Comparison of ENCODE assay signal across 17 cellular contexts in the genomic region with DNA sequence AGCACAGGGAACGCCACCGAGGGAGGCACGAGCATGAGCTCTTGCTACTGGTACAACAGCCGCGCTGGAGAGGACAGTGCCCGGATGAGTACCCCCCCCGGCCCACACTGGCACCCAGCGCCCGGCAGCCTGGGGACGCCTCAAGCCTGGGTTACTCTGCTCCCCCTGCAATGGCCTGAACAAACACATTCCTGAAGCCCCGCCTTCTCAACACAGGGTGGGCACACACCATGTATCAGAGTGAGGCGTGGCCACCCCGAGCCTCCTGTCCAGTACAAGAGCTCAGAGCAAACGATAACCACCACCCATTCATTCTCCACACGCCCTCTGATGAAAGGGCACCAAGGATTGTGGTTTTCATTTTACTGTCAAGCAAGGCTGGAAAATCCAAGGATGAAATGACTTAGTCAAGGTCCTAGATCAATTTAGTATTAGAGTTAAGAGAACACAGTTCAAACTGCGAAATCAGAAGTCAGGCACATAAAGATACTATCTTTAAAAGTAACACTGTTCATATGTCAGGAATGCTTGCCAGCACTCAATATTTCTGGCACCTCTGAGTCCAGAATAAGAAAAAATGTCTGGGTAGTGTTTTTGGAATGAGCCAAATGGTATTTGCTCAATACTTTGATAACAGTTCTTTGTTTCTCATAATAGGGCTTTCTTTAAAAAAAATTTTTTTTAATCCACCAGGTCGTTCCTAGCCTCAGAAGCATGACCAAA. TPM values are rescaled to one million over a fixed set of nuclear protein-coding genes. Genes with fewer than 3 reads are reported as not detected.
DNase-seq lines count a peak whose midpoint lies in the region; ATAC-seq and TF ChIP-seq lines count a peak whose summit lies in the region.
"Had no signal": no experiment of that assay in that cellular context is flagged by ENCODE, and none has a peak within 500 bp of the region (broad histone marks: within the 10 kb centered on the region; RNA-seq: fewer than 3 reads in every experiment).

No MANE protein-coding gene starts in this region.

- TF ChIP-seq CTCF in upper lobe of right lung (IDR thresholded peaks at IDR 0.05) (no peak), foreskin keratinocyte (conservative IDR thresholded peaks at IDR 0.05) (no peak)

- H3K4me3 Mint-ChIP-seq in activated naive CD4-positive, alpha-beta T cell treated with anti-CD3 and anti-CD28 coated beads, Interleukin-2, amount 50 U/mL, for 24 hours = peak overlapping the region; percentile 15
- no peak overlapping the region for H3K4me3 Mint-ChIP-seq in stimulated activated memory B cell treated with anti-CD40 and anti-IgM and Interleukin-4, amounts not matched to agents 10 μg/mL and 1 μg/mL and 100 μg/mL, for 72 hours
- H3K4me3 Mint-ChIP-seq: activated B cell treated with CpG ODN at 0.5 μM for 24 hours; activated CD4-positive, alpha-beta memory T cell treated with anti-CD3 and anti-CD28 coated beads for 36 hours had no signal

- H3K9me3 ChIP-seq in SJCRH30 (replicated peaks) (peaks cover 9% of the 10 kb centered on the region), upper lobe of right lung (no peaks in the 10 kb centered on the region)
- H3K9me3 ChIP-seq: BE2C, gastrocnemius medialis, SK-N-SH, upper lobe of left lung had no signal

- peaks cover 32% of the 10 kb centered on the region for H3K4me1 ChIP-seq in SJCRH30
- H3K4me1 ChIP-seq in upper lobe of right lung = peaks cover 19% of the 10 kb centered on the region
- peaks cover 7% of the 10 kb centered on the region for H3K4me1 ChIP-seq in foreskin keratinocyte

- H3K27ac ChIP-seq in SJCRH30 = peak overlapping the region; percentile 48
- H3K27ac ChIP-seq in upper lobe of right lung = no peak overlapping the region
- no peak overlapping the region for H3K27ac ChIP-seq in foreskin keratinocyte
- H3K27ac ChIP-seq: gastrocnemius medialis, upper lobe of left lung had no signal

- H3K36me3 ChIP-seq in SJCRH30 (peaks cover 64% of the 10 kb centered on the region), upper lobe of right lung (peaks cover 47% of the 10 kb centered on the region)

- no peaks in the 10 kb centered on the region for H3K9me3 Mint-ChIP-seq in activated naive CD4-positive, alpha-beta T cell treated with anti-CD3 and anti-CD28 coated beads, Interleukin-2, amount 50 U/mL, for 24 hours
- no peaks in the 10 kb centered on the region for H3K9me3 Mint-ChIP-seq in stimulated activated memory B cell treated with anti-CD40 and anti-IgM and Interleukin-4, amounts not matched to agents 10 μg/mL and 1 μg/mL and 100 μg/mL, for 72 hours
- H3K9me3 Mint-ChIP-seq: activated B cell treated with CpG ODN at 0.5 μM for 24 hours; activated CD4-positive, alpha-beta memory T cell treated with anti-CD3 and anti-CD28 coated beads for 36 hours had no signal

- no peak for DNase-seq in activated naive CD4-positive, alpha-beta T cell (lab: John Stamatoyannopoulos, UW)
- DNase-seq in SJCRH30 (peak; percentile 59 to 74), islet precursor cell (peak; percentile 47), upper lobe of right lung (no peak), NCI-H1092 treated with DMSO at 0.1 percent for 48 hours (lab: John Stamatoyannopoulos, UW) (no peak), foreskin keratinocyte (no peak)
- DNase-seq: activated B cell treated with CpG ODN at 0.5 μM for 24 hours; activated CD4-positive, alpha-beta memory T cell treated with anti-CD3 and anti-CD28 coated beads for 36 hours; amygdala; BE2C; gastrocnemius medialis; NCI-H1694; NCI-H226; SK-N-SH had no signal

- peaks cover 33% of the 10 kb centered on the region for H3K4me1 Mint-ChIP-seq in activated naive CD4-positive, alpha-beta T cell treated with anti-CD3 and anti-CD28 coated beads, Interleukin-2, amount 50 U/mL, for 24 hours
- H3K4me1 Mint-ChIP-seq in stimulated activated memory B cell treated with anti-CD40 and anti-IgM and Interleukin-4, amounts not matched to agents 10 μg/mL and 1 μg/mL and 100 μg/mL, for 72 hours = peaks cover 6% of the 10 kb centered on the region

- H3K36me3 Mint-ChIP-seq in activated naive CD4-positive, alpha-beta T cell treated with anti-CD3 and anti-CD28 coated beads, Interleukin-2, amount 50 U/mL, for 24 hours = peaks cover 17% of the 10 kb centered on the region
- peaks cover 51% of the 10 kb centered on the region for H3K36me3 Mint-ChIP-seq in stimulated activated memory B cell treated with anti-CD40 and anti-IgM and Interleukin-4, amounts not matched to agents 10 μg/mL and 1 μg/mL and 100 μg/mL, for 72 hours

- no peaks in the 10 kb centered on the region for H3K27me3 ChIP-seq in SJCRH30
- no peaks in the 10 kb centered on the region for H3K27me3 ChIP-seq in upper lobe of right lung
- H3K27me3 ChIP-seq in foreskin keratinocyte = no peaks in the 10 kb centered on the region
- H3K27me3 ChIP-seq: BE2C, gastrocnemius medialis, upper lobe of left lung had no signal

- ATAC-seq in upper lobe of right lung (peak; percentile 24), foreskin keratinocyte (no peak)
- no peak for ATAC-seq in stimulated activated memory B cell treated with anti-CD40 and anti-IgM and Interleukin-4, amounts not matched to agents 10 μg/mL and 1 μg/mL and 100 μg/mL, for 72 hours
- ATAC-seq: gastrocnemius medialis had no signal

- intact Hi-C loops in upper lobe of right lung (cut with DNase I) = no loop called here

- H3K27ac Mint-ChIP-seq in activated naive CD4-positive, alpha-beta T cell treated with anti-CD3 and anti-CD28 coated beads, Interleukin-2, amount 50 U/mL, for 24 hours = no peak overlapping the region
- no peak overlapping the region for H3K27ac Mint-ChIP-seq in stimulated activated memory B cell treated with anti-CD40 and anti-IgM and Interleukin-4, amounts not matched to agents 10 μg/mL and 1 μg/mL and 100 μg/mL, for 72 hours
- H3K27ac Mint-ChIP-seq: activated B cell treated with CpG ODN at 0.5 μM for 24 hours; activated CD4-positive, alpha-beta memory T cell treated with anti-CD3 and anti-CD28 coated beads for 36 hours had no signal

- H3K4me3 ChIP-seq in SJCRH30 = no peak overlapping the region
- H3K4me3 ChIP-seq in upper lobe of right lung = no peak overlapping the region
- H3K4me3 ChIP-seq: gastrocnemius medialis, upper lobe of left lung had no signal

- H3K27me3 Mint-ChIP-seq in activated naive CD4-positive, alpha-beta T cell treated with anti-CD3 and anti-CD28 coated beads, Interleukin-2, amount 50 U/mL, for 24 hours = no peaks in the 10 kb centered on the region
- no peaks in the 10 kb centered on the region for H3K27me3 Mint-ChIP-seq in stimulated activated memory B cell treated with anti-CD40 and anti-IgM and Interleukin-4, amounts not matched to agents 10 μg/mL and 1 μg/mL and 100 μg/mL, for 72 hours
- H3K27me3 Mint-ChIP-seq: activated B cell treated with CpG ODN at 0.5 μM for 24 hours; activated CD4-positive, alpha-beta memory T cell treated with anti-CD3 and anti-CD28 coated beads for 36 hours had no signal

RNA-seq across cellular contexts. Expression of a gene that starts 22.0 kb away (rescaled TPM):
- 79.5 and 90.5 TPM in 2 replicates for total RNA-seq in SJCRH30 (2014; rRNA removed; shearing (Covaris generic))
- total RNA-seq in upper lobe of right lung = 78.8 TPM
- 52.5 and 55.4 TPM in 2 replicates for total RNA-seq in foreskin keratinocyte
- polyA plus RNA-seq in foreskin keratinocyte = 26.4 and 30.1 TPM in 2 replicates

RNA-seq across cellular contexts. Expression of a gene that starts 38.3 kb away (rescaled TPM):
- 70.3 and 76.9 TPM in 2 replicates for total RNA-seq in SJCRH30 (2014; rRNA removed; shearing (Covaris generic))
- total RNA-seq in upper lobe of right lung (85.0 TPM), foreskin keratinocyte (127 and 134 TPM in 2 replicates)
- polyA plus RNA-seq in foreskin keratinocyte = 129 and 147 TPM in 2 replicates

Comparison
In these comparisons a context has a peak if more than half of its experiments do, and no peak if none do; other contexts are left out.
1. DNase-seq: peak in SJCRH30 (2 of 2) and islet precursor cell (single experiment); none in activated naive CD4-positive, alpha-beta T cell (0 of 4), upper lobe of right lung (single experiment), NCI-H1092 treated with DMSO at 0.1 percent for 48 hours (single experiment) and foreskin keratinocyte (0 of 2).